19 cellular contexts compared by ENCODE assay signal in the genomic region with DNA sequence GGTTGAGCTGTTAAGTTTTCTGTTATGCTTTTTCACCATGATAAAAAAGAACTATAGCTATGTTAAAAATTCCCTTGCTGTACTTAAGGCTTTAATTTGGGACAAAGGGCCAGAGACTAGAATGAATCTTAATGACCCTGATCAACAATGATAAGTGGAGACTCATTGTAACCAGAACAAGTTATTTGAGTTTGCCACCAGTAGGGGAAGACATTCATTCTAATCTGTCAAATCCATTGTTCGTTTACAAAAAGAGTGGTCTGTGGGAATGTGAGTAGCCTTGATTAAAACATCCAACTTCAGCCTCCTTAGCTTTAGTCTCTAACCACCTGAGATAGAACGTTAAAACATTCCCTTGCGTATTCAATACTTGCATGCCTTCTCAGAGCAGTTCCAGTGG.
DNase-seq lines count a peak whose midpoint lies in the region; TF ChIP-seq lines count a peak whose summit lies in the region.
"Had no signal": no experiment of that assay in that cellular context is flagged by ENCODE, and none has a peak within 500 bp of the region (broad histone marks: within the 10 kb centered on the region; RNA-seq: fewer than 3 reads in every experiment).

No MANE protein-coding gene starts in this region.

- H3K9ac ChIP-seq in MM.1S (ENCODE audit: low read length) = no peak overlapping the region

- TF ChIP-seq CTCF in MM.1S (IDR thresholded peaks at IDR 0.05; ENCODE audit: low read length) = peak; percentile 16; the same call in 1 of the 2 replicates
- peak; percentile 21 for TF ChIP-seq CTCF in choroid plexus epithelial cell (conservative IDR thresholded peaks at IDR 0.05; ENCODE audit: low read depth, low read length)
- TF ChIP-seq CTCF in osteocyte (IDR thresholded peaks at IDR 0.05) = peak; percentile 9

- peak; percentile 6 for DNase-seq in DMS 273 (lab: John Stamatoyannopoulos, UW; ENCODE audit: unreplicated experiment)
- DNase-seq in DMS 273 treated with DMSO at 0.1 percent for 48 hours (lab: John Stamatoyannopoulos, UW) = no peak
- no peak for DNase-seq in MM.1S
- no peak for DNase-seq in choroid plexus epithelial cell (ENCODE audit: low read depth)
- no peak for DNase-seq in osteocyte (ENCODE audit: extremely low spot score, unreplicated experiment)
- no peak for DNase-seq in caudate nucleus (lab: John Stamatoyannopoulos, UW)
- DNase-seq in effector memory CD4-positive, alpha-beta T cell = no peak
- DNase-seq in DMS153 treated with DMSO at 0.1 percent for 48 hours (lab: John Stamatoyannopoulos, UW; ENCODE audit: unreplicated experiment) = no peak
- DNase-seq: activated CD8-positive, alpha-beta memory T cell treated with anti-CD3 and anti-CD28 coated beads, Interleukin-2, amount 10 ng/mL, durations not matched to agents 7 days and 5 days; activated effector memory CD4-positive, alpha-beta T cell treated with anti-CD3 and anti-CD28 coated beads, Interleukin-2, amount 50 U/mL, for 16 hours; CD4-positive, alpha-beta T cell; colonic mucosa; left colon; small intestine; stimulated activated naive B cell treated with anti-CD40 and anti-IgM and Interleukin-4, amounts not matched to agents 10 μg/mL and 1 μg/mL and 100 μg/mL, for 72 hours; SW 1271; transverse colon had no signal

- no peaks in the 10 kb centered on the region for H4K20me1 ChIP-seq in MM.1S (ENCODE audit: insufficient read depth, low read length)

- no peaks in the 10 kb centered on the region for H3K4me1 ChIP-seq in MM.1S (ENCODE audit: low read length)
- H3K4me1 ChIP-seq in effector memory CD4-positive, alpha-beta T cell (ENCODE audit: control insufficient read depth, insufficient read depth, low read length, poor library complexity, severe bottlenecking) = no peaks in the 10 kb centered on the region
- H3K4me1 ChIP-seq: colonic mucosa had no signal

- H3K9me3 ChIP-seq in MM.1S (replicated peaks; ENCODE audit: insufficient read depth, low read length) = no peaks in the 10 kb centered on the region
- H3K9me3 ChIP-seq in effector memory CD4-positive, alpha-beta T cell (ENCODE audit: control insufficient read depth, low read length) = no peaks in the 10 kb centered on the region
- H3K9me3 ChIP-seq: colonic mucosa, transverse colon had no signal

- H3K9me3 Mint-ChIP-seq in osteocyte (ENCODE audit: unreplicated experiment) = no peaks in the 10 kb centered on the region
- H3K9me3 Mint-ChIP-seq: CD4-positive, alpha-beta T cell; stimulated activated naive B cell treated with anti-CD40 and anti-IgM and Interleukin-4, amounts not matched to agents 10 μg/mL and 1 μg/mL and 100 μg/mL, for 72 hours had no signal

- H3K4me3 ChIP-seq in MM.1S (ENCODE audit: low read length) (no peak overlapping the region), choroid plexus epithelial cell (ENCODE audit: low read depth, low read length) (no peak overlapping the region)
- H3K4me3 ChIP-seq in effector memory CD4-positive, alpha-beta T cell (ENCODE audit: insufficient read depth, low read depth, low read length, poor library complexity, severe bottlenecking) = no peak overlapping the region
- H3K4me3 ChIP-seq: colonic mucosa, transverse colon had no signal

- H3K27me3 Mint-ChIP-seq in osteocyte (ENCODE audit: unreplicated experiment) = peaks cover 8% of the 10 kb centered on the region

- H3K4me3 Mint-ChIP-seq in osteocyte (ENCODE audit: unreplicated experiment) = no peak overlapping the region
- H3K4me3 Mint-ChIP-seq: activated CD8-positive, alpha-beta memory T cell treated with anti-CD3 and anti-CD28 coated beads, Interleukin-2, amount 10 ng/mL, durations not matched to agents 7 days and 5 days; CD4-positive, alpha-beta T cell; stimulated activated naive B cell treated with anti-CD40 and anti-IgM and Interleukin-4, amounts not matched to agents 10 μg/mL and 1 μg/mL and 100 μg/mL, for 72 hours had no signal

- H3K4me1 Mint-ChIP-seq in osteocyte (ENCODE audit: unreplicated experiment) = peaks cover 2% of the 10 kb centered on the region
- H3K4me1 Mint-ChIP-seq: activated CD8-positive, alpha-beta memory T cell treated with anti-CD3 and anti-CD28 coated beads, Interleukin-2, amount 10 ng/mL, durations not matched to agents 7 days and 5 days; stimulated activated naive B cell treated with anti-CD40 and anti-IgM and Interleukin-4, amounts not matched to agents 10 μg/mL and 1 μg/mL and 100 μg/mL, for 72 hours had no signal

- no peak overlapping the region for H3K27ac Mint-ChIP-seq in osteocyte (ENCODE audit: unreplicated experiment)
- H3K27ac Mint-ChIP-seq: activated CD8-positive, alpha-beta memory T cell treated with anti-CD3 and anti-CD28 coated beads, Interleukin-2, amount 10 ng/mL, durations not matched to agents 7 days and 5 days; CD4-positive, alpha-beta T cell; stimulated activated naive B cell treated with anti-CD40 and anti-IgM and Interleukin-4, amounts not matched to agents 10 μg/mL and 1 μg/mL and 100 μg/mL, for 72 hours had no signal

- H2AFZ ChIP-seq in MM.1S (ENCODE audit: low read length) = no peak overlapping the region

- no peaks in the 10 kb centered on the region for H3K9me2 ChIP-seq in MM.1S (replicated peaks; ENCODE audit: insufficient read depth, low read length)

- H3F3A ChIP-seq in MM.1S (ENCODE audit: insufficient read depth, low read length) = no peaks in the 10 kb centered on the region

- no peaks in the 10 kb centered on the region for H3K27me3 ChIP-seq in MM.1S (replicated peaks; ENCODE audit: insufficient read depth, low read length)
- no peaks in the 10 kb centered on the region for H3K27me3 ChIP-seq in effector memory CD4-positive, alpha-beta T cell (replicated peaks; ENCODE audit: control insufficient read depth, insufficient read depth, low read length, poor library complexity, severe bottlenecking)
- H3K27me3 ChIP-seq: colonic mucosa, transverse colon had no signal

- H3K4me2 ChIP-seq in MM.1S (ENCODE audit: low read depth, low read length) = no peak overlapping the region

- H3K27ac ChIP-seq in MM.1S (ENCODE audit: low read length) (no peak overlapping the region), caudate nucleus (ENCODE audit: low read depth, low read length) (no peak overlapping the region)
- no peak overlapping the region for H3K27ac ChIP-seq in effector memory CD4-positive, alpha-beta T cell (ENCODE audit: insufficient read depth, low read length, poor library complexity, severe bottlenecking)
- H3K27ac ChIP-seq: 22Rv1, colonic mucosa, transverse colon, VCaP had no signal

- H3K36me3 Mint-ChIP-seq in osteocyte (ENCODE audit: unreplicated experiment) = no peaks in the 10 kb centered on the region
- H3K36me3 Mint-ChIP-seq: activated CD8-positive, alpha-beta memory T cell treated with anti-CD3 and anti-CD28 coated beads, Interleukin-2, amount 10 ng/mL, durations not matched to agents 7 days and 5 days; stimulated activated naive B cell treated with anti-CD40 and anti-IgM and Interleukin-4, amounts not matched to agents 10 μg/mL and 1 μg/mL and 100 μg/mL, for 72 hours had no signal

- no peaks in the 10 kb centered on the region for H3K36me3 ChIP-seq in MM.1S (replicated peaks; ENCODE audit: insufficient read depth, low read length)
- no peaks in the 10 kb centered on the region for H3K36me3 ChIP-seq in effector memory CD4-positive, alpha-beta T cell (ENCODE audit: control insufficient read depth, insufficient read depth, low read length)
- H3K36me3 ChIP-seq: colonic mucosa, transverse colon had no signal

- no peaks in the 10 kb centered on the region for H3K79me2 ChIP-seq in MM.1S (ENCODE audit: low read length)
